ENCODE assay signal across 9 cellular contexts in the genomic region with DNA sequence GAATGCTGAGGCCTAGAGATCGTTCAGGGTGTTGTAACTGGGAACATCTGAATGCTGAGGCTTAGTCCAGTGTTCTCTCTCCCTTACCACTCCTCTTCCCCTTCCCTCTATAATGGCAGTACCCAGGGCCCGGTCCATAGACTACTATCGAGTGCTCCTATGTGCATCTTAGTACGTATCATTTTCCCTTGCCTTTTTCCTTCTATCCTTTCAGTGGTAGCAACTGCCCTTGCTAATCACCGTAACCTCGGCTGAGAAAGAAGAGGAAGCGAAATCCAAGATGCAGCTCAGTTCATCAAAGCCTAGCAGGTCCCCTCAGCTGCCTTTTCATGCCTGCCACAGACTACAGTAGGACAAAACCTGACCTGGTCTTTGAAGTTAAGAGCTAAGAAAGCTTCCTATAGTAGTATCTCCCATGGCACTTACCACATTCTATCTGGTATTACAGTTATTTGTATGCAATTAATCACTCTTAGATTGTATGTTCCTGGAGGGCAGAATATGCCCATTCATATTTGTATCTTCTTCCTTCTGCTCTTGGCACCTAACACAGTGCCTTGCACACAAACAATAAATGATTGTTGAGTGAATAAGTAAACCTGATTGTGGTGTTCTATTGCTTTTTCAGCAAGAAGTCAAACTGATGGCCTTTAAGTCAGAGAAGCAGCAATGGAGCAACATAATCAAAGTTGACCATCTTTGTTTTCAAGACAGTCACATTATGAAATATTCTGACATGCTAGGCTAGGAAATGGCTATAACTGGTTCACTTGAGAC. TPM values are rescaled to one million over a fixed set of nuclear protein-coding genes. Genes with fewer than 3 reads are reported as not detected.
DNase-seq lines count a peak whose midpoint lies in the region; ATAC-seq lines count a peak whose summit lies in the region.
"Had no signal": no experiment of that assay in that cellular context is flagged by ENCODE, and none has a peak within 500 bp of the region (broad histone marks: within the 10 kb centered on the region; RNA-seq: fewer than 3 reads in every experiment).

No MANE protein-coding gene starts in this region.

- ATAC-seq in GM18867 (IDR thresholded peaks at IDR 0.05; ENCODE audit: unreplicated experiment) (peak; percentile 32), GM21825 (IDR thresholded peaks at IDR 0.05; ENCODE audit: unreplicated experiment) (peak; percentile 46), right cardiac atrium (no peak)
- ATAC-seq in natural killer cell treated with Interleukin-12 subunit alpha and Interleukin-12 subunit beta and Interleukin-15 and Interleukin-18, amount 100 ng/mL, for 72 hours = no peak
- ATAC-seq: SK-N-SH treated with all-trans-retinoic acid at 6 μM for 48 hours had no signal

- peaks cover 16% of the 10 kb centered on the region for H3K36me3 Mint-ChIP-seq in natural killer cell treated with Interleukin-12 subunit alpha and Interleukin-12 subunit beta and Interleukin-15 and Interleukin-18, amount 100 ng/mL, for 72 hours

- H3K4me3 Mint-ChIP-seq in natural killer cell treated with Interleukin-12 subunit alpha and Interleukin-12 subunit beta and Interleukin-15 and Interleukin-18, amount 100 ng/mL, for 72 hours = peak overlapping the region; percentile 85

- 88% methylated on average over 7 of the region's 7 CpGs for WGBS in right cardiac atrium

- H3K27ac Mint-ChIP-seq in natural killer cell treated with Interleukin-12 subunit alpha and Interleukin-12 subunit beta and Interleukin-15 and Interleukin-18, amount 100 ng/mL, for 72 hours = peak overlapping the region; percentile 75 to 78

- peak; percentile 69 for DNase-seq in SIG-M5 (lab: John Stamatoyannopoulos, UW)
- no peak for DNase-seq in natural killer cell treated with Interleukin-12 subunit alpha and Interleukin-12 subunit beta and Interleukin-15 and Interleukin-18, amount 100 ng/mL, for 72 hours (ENCODE audit: low spot score)
- no peak for DNase-seq in NCI-H526 treated with DMSO at 0.1 percent for 48 hours (lab: John Stamatoyannopoulos, UW)
- DNase-seq in NCI-H748 (lab: John Stamatoyannopoulos, UW; ENCODE audit: unreplicated experiment) = no peak
- DNase-seq in right cardiac atrium = no peak
- DNase-seq: NCI-H1105 treated with DMSO at 0.1 percent for 48 hours had no signal

- H3K4me1 Mint-ChIP-seq in natural killer cell treated with Interleukin-12 subunit alpha and Interleukin-12 subunit beta and Interleukin-15 and Interleukin-18, amount 100 ng/mL, for 72 hours (ENCODE audit: low read depth in 2 of 2) = peaks cover 63 to 85% of the 10 kb centered on the region in 2 donors

- H3K4me3 ChIP-seq in right cardiac atrium (ENCODE audit: low read length) = no peak overlapping the region

- no peaks in the 10 kb centered on the region for H3K9me3 Mint-ChIP-seq in natural killer cell treated with Interleukin-12 subunit alpha and Interleukin-12 subunit beta and Interleukin-15 and Interleukin-18, amount 100 ng/mL, for 72 hours

- H3K4me1 ChIP-seq in right cardiac atrium (ENCODE audit: control insufficient read depth, insufficient read depth, low read length) = no peaks in the 10 kb centered on the region

- no peaks in the 10 kb centered on the region for H3K27me3 Mint-ChIP-seq in natural killer cell treated with Interleukin-12 subunit alpha and Interleukin-12 subunit beta and Interleukin-15 and Interleukin-18, amount 100 ng/mL, for 72 hours

- no peaks in the 10 kb centered on the region for H3K27me3 ChIP-seq in right cardiac atrium (ENCODE audit: control insufficient read depth, insufficient read depth)

- intact Hi-C loops in right cardiac atrium (cut with DNase I) = no loop called here

- H3K27ac ChIP-seq in right cardiac atrium (ENCODE audit: low read length) = no peak overlapping the region

- no peaks in the 10 kb centered on the region for H3K9me3 ChIP-seq in right cardiac atrium (ENCODE audit: control insufficient read depth, low read length)

RNA-seq across cellular contexts. Expression of a gene that starts 22.4 kb away (rescaled TPM):
- 10 to 100 TPM; 36.3 to 53.5 TPM for total RNA-seq in natural killer cell treated with Interleukin-12 subunit alpha and Interleukin-12 subunit beta and Interleukin-15 and Interleukin-18, amount 100 ng/mL, for 72 hours
- 10 to 100 TPM; 26.8 to 35.3 (median 32.2) TPM for total RNA-seq in right cardiac atrium
- 45.6 TPM for polyA plus RNA-seq in right cardiac atrium

RNA-seq across cellular contexts. Expression of a gene that starts 49.1 kb away (rescaled TPM):
- 10 to 100 TPM; 36.2 to 64.3 TPM for total RNA-seq in natural killer cell treated with Interleukin-12 subunit alpha and Interleukin-12 subunit beta and Interleukin-15 and Interleukin-18, amount 100 ng/mL, for 72 hours
- total RNA-seq in right cardiac atrium = 10 to 100 TPM in 3 of 4 donors, 1 to 10 TPM in 1; 9.8 to 14.4 (median 11.9) TPM
- polyA plus RNA-seq in right cardiac atrium = 10.8 TPM

RNA-seq across cellular contexts. Expression of a gene that starts 55.6 kb away (rescaled TPM):
- 100 to 1,000 TPM in 1 of 2 donors, 10 to 100 TPM in 1; 87.7 to 103 TPM for total RNA-seq in natural killer cell treated with Interleukin-12 subunit alpha and Interleukin-12 subunit beta and Interleukin-15 and Interleukin-18, amount 100 ng/mL, for 72 hours
- total RNA-seq in right cardiac atrium = 10 to 100 TPM; 53.1 to 67.0 (median 60.8) TPM
- polyA plus RNA-seq in right cardiac atrium = 29.7 TPM

Comparison
In these comparisons a context has a peak if more than half of its experiments do, and no peak if none do; other contexts are left out.
1. ATAC-seq: peak in GM18867 (single experiment) and GM21825 (single experiment); none in natural killer cell treated with Interleukin-12 subunit alpha and Interleukin-12 subunit beta and Interleukin-15 and Interleukin-18, amount 100 ng/mL, for 72 hours (0 of 2) and right cardiac atrium (0 of 2).